8 cellular contexts compared by ENCODE assay signal in the genomic region with DNA sequence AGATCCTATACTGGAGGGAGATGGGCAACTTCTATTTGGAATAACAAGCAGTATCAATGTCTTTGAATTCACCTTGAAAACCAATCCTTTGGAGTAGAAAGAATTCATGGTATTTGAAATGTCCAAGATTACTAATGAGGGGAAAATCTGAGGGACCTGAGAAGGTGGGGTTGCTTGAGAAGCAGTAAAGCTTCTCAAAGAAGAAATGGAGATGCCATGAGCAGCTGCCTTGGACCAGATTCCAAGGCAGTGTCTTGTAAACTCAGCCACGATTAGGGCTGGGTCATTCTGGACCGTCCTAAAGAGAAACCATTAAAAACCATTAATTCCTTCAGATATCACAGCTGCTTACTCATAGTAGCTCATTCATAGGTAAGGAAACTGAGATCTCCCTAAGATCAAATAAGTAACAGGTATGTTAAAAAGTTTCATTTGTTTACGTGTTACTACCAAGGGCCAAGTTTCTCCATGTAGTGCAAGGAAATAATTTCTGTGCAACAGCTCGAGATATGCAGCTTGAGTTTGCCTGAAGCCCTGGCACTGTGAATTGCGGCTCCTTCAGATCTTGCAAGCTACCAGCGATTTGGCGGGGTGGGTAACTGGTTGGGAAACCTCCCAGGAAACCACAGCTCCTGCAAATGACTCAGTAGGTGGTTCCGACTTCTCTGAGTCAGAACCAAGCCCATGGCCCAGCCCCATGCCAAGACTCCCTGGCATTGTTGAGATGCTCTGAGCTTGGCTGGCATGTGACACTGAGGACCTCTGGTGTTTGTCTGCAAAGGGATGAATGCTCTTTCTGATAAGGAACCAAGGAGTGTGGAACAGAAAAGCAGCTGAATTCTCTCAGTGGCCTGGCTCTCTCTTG.
A peak's percentile ranks its signal among the peaks of the same experiment; 100 is the strongest.
DNase-seq lines count a peak whose midpoint lies in the region; ATAC-seq and TF ChIP-seq lines count a peak whose summit lies in the region.

No MANE protein-coding gene starts in this region.

- ATAC-seq in GM21381 (IDR thresholded peaks at IDR 0.05; ENCODE audit: unreplicated experiment) (no peak), GM21528 (IDR thresholded peaks at IDR 0.05; ENCODE audit: low FRiP score, unreplicated experiment) (no peak)

- no peak overlapping the region for H3K4me3 ChIP-seq in AG09309 (ENCODE audit: control insufficient read depth, low read depth, low read length)
- H3K4me3 ChIP-seq in NB4 (ENCODE audit: low read depth, low read length) = no peak overlapping the region

- TF ChIP-seq POLR2A in NB4 (IDR thresholded peaks at IDR 0.05; ENCODE audit: extremely low read depth, insufficient read length) = no peak

- TF ChIP-seq CTCF in AG09309 (IDR thresholded peaks at IDR 0.05; ENCODE audit: control insufficient read depth, insufficient read depth, low read depth, low read length, missing control alignments) (peak; percentile 48), NB4 (IDR thresholded peaks at IDR 0.05; ENCODE audit: low read depth, low read length) (no peak)

- DNase-seq in AG09309 (ENCODE audit: low read depth) = peak; percentile 80
- DNase-seq in NB4 (ENCODE audit: low read depth) = peak; percentile 29
- DNase-seq in activated T-helper 9 cell treated with anti-CD3 and anti-CD28 coated beads, Interleukin-2, amount 50 U/mL, for 16 hours (ENCODE audit: low read depth) = peak; percentile 60
- DNase-seq in kidney glomerular epithelial cell (lab: John Stamatoyannopoulos, UW) = peak; percentile 49
- peak; percentile 5 to 16 for DNase-seq in stimulated activated CD8-positive, alpha-beta memory T cell treated with anti-CD3 and anti-CD28 coated beads, Interleukin-4, amount 100 ng/mL, for 4 hours (ENCODE audit: low read depth in 2 of 2, low spot score in 1 of 2)
- no peak for DNase-seq in NCI-H345 (lab: John Stamatoyannopoulos, UW)
